15 cellular contexts compared by ENCODE assay signal in genomic region chr2:153169567-153169966, GRCh38.
"Had no signal": no experiment of that assay in that cellular context is flagged by ENCODE, and none has a peak within 500 bp of the region (broad histone marks: within the 10 kb centered on the region; RNA-seq: fewer than 3 reads in every experiment).

No MANE protein-coding gene starts in this region.

- H3K4me3 ChIP-seq: heart left ventricle, psoas muscle, right lobe of liver, spleen, stomach, thoracic aorta, transverse colon had no signal

- H3K4me1 ChIP-seq: heart left ventricle, parathyroid adenoma, psoas muscle, right lobe of liver, spleen, stomach had no signal

- H3K4me3 Mint-ChIP-seq: natural killer cell had no signal

- H3K36me3 Mint-ChIP-seq: natural killer cell had no signal

- H3K27ac Mint-ChIP-seq: natural killer cell had no signal

- H3K36me3 ChIP-seq: heart left ventricle, right lobe of liver, spleen, stomach, thoracic aorta, transverse colon had no signal

- H3K9me3 ChIP-seq: heart left ventricle, psoas muscle, right lobe of liver, spleen, stomach, thoracic aorta, transverse colon had no signal

- DNase-seq: effector memory CD4-positive, alpha-beta T cell; heart left ventricle; hippocampal formation; natural killer cell; psoas muscle; retina; right lobe of liver; spleen; stimulated activated naive CD4-positive, alpha-beta T cell; stomach; substantia nigra; transverse colon had no signal

- H3K4me1 Mint-ChIP-seq: natural killer cell had no signal

- ATAC-seq: esophagus mucosa, heart left ventricle, natural killer cell, psoas muscle, right lobe of liver had no signal
